1 cellular context compared by ENCODE assay signal in the genomic region with DNA sequence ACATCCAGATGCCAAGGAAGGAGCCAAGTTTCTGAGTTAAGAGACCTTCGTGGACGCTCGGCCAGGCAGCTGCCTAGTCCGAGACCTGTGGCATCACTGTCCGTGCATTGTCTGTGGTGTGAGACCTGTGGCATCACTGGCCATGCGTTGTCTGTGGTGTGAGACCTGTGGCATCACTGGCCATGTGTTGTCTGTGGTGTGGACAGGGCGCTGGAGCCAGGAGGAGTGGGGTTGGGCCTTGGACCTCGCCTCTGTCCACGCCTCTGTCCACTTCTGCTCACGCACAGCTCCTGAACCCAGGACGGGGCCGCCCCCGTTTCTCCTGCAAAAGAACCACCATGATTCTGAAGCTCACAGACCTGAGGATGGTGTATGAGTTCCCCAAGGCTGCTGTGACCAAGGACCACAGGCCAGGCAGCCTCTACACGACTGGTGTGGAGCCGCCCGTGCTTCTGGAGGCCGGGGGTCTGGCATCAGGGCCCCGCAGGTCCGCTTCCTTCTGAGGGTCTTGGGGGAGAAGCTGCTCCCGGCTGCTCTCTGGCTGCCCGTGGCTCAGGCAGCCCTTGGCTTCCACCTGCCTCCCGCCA.
TF ChIP-seq lines count a peak whose summit lies in the region.

No MANE protein-coding gene starts in this region.

TF ChIP-seq in H1, 55 proteins besides CTCF, POLR2A, EP300 and RAD21 (continued from another document):
- no peak for TF ChIP-seq SRF (IDR thresholded peaks at IDR 0.05; ENCODE audit: low read depth, low read length)
- TF ChIP-seq KDM4A (IDR thresholded peaks at IDR 0.05; ENCODE audit: low read depth, low read length, severe bottlenecking): no peak
- TF ChIP-seq SIX5 (IDR thresholded peaks at IDR 0.05; ENCODE audit: low read depth, low read length): no peak
- TF ChIP-seq EGR1 (IDR thresholded peaks at IDR 0.05; ENCODE audit: borderline replicate concordance, low read depth, low read length): no peak
- no peak for TF ChIP-seq POU5F1 (IDR thresholded peaks at IDR 0.05; ENCODE audit: low read depth, low read length)
- TF ChIP-seq CREB1 (IDR thresholded peaks at IDR 0.05): no peak
- TF ChIP-seq TBP (IDR thresholded peaks at IDR 0.05; ENCODE audit: low read depth, low read length): no peak
- TF ChIP-seq CBX5 (IDR thresholded peaks at IDR 0.05; ENCODE audit: low read depth, low read length): no peak
- TF ChIP-seq CTBP2 (IDR thresholded peaks at IDR 0.05; ENCODE audit: borderline replicate concordance, insufficient read depth, insufficient read length, low read length): no peak
- TF ChIP-seq SAP30 (IDR thresholded peaks at IDR 0.05; ENCODE audit: insufficient read depth, insufficient replicate concordance, low read length): no peak
- TF ChIP-seq NANOG (IDR thresholded peaks at IDR 0.05; ENCODE audit: insufficient read depth, low read depth, low read length, poor library complexity, severe bottlenecking): no peak
- TF ChIP-seq, protein P1, sequence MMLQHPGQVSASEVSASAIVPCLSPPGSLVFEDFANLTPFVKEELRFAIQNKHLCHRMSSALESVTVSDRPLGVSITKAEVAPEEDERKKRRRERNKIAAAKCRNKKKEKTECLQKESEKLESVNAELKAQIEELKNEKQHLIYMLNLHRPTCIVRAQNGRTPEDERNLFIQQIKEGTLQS (IDR thresholded peaks at IDR 0.05; ENCODE audit: insufficient read depth, low read depth, low read length): no peak
- no peak for TF ChIP-seq TCF12 (IDR thresholded peaks at IDR 0.05; ENCODE audit: low read depth, low read length)
- TF ChIP-seq SIN3A (conservative IDR thresholded peaks at IDR 0.05 in 1 of 2, IDR thresholded peaks at IDR 0.05 in 1 of 2; ENCODE audit: low read depth in 1 of 2, low read length in 2 of 2): no peak
- TF ChIP-seq HDAC2 (IDR thresholded peaks at IDR 0.05; ENCODE audit: borderline replicate concordance in 1 of 2, low read depth in 2 of 2, low read length in 2 of 2): no peak
- TF ChIP-seq RNF2 (IDR thresholded peaks at IDR 0.05; ENCODE audit: borderline replicate concordance, low read depth, low read length, missing control alignments, poor library complexity, severe bottlenecking): no peak
TF ChIP-seq in H1: peak in this region for 0.
